ENCODE assay signal across 17 cellular contexts in genomic region chr20:36768768-36769430, GRCh38. TPM values are rescaled to one million over a fixed set of nuclear protein-coding genes. Genes with fewer than 3 reads are reported as not detected.
A peak's percentile ranks its signal among the peaks of the same experiment; 100 is the strongest.
DNase-seq lines count a peak whose midpoint lies in the region; ATAC-seq and TF ChIP-seq lines count a peak whose summit lies in the region.
"Had no signal": no experiment of that assay in that cellular context is flagged by ENCODE, and none has a peak within 500 bp of the region (broad histone marks: within the 10 kb centered on the region; RNA-seq: fewer than 3 reads in every experiment).

No MANE protein-coding gene starts in this region.

- no peak for TF ChIP-seq POLR2A in erythroblast (IDR thresholded peaks at IDR 0.05; ENCODE audit: low read length)

- H3F3A ChIP-seq in neural progenitor cell (ENCODE audit: low read depth), result peaks cover 2% of the 10 kb centered on the region

- no peak overlapping the region for H3K27ac ChIP-seq in BLaER1 treated with 17β-estradiol and CSF1 and Interleukin-3, amounts not matched to agents 10 nM and 100 nM
- peak overlapping the region; percentile 20 to 27 for H3K27ac ChIP-seq in coronary artery
- H3K27ac ChIP-seq in neural progenitor cell, result no peak overlapping the region
- H3K27ac ChIP-seq: ovary, SJSA1, stomach had no signal

- H3K4me1 ChIP-seq in BLaER1 treated with 17β-estradiol and CSF1 and Interleukin-3, amounts not matched to agents 10 nM and 100 nM, result peaks cover 11 to 32% (median 20%) of the 10 kb centered on the region in 10 experiments
- H3K4me1 ChIP-seq in neural progenitor cell, result peaks cover 6% of the 10 kb centered on the region

- peaks cover 3% of the 10 kb centered on the region for H3K27me3 Mint-ChIP-seq in neural progenitor cell (ENCODE audit: insufficient read depth, low read depth)
- H3K27me3 Mint-ChIP-seq: activated CD8-positive, alpha-beta T cell treated with anti-CD3 and anti-CD28 coated beads for 36 hours had no signal

- intact Hi-C loops in left colon (cut with DNase I, micrococcal nuclease), result no loop called here

- peaks cover 16% of the 10 kb centered on the region for H3K4me1 Mint-ChIP-seq in neural progenitor cell

- H2AFZ ChIP-seq in neural progenitor cell (replicated peaks), result no peak overlapping the region

- TF ChIP-seq CTCF in coronary artery (IDR thresholded peaks at IDR 0.05) (no peak), neural progenitor cell (IDR thresholded peaks at IDR 0.05) (no peak)

- H3K79me2 ChIP-seq in neural progenitor cell (ENCODE audit: low read depth), result peaks cover 22% of the 10 kb centered on the region

- no peak overlapping the region for H3K4me3 ChIP-seq in BLaER1 treated with 17β-estradiol and CSF1 and Interleukin-3, amounts not matched to agents 10 nM and 100 nM
- H3K4me3 ChIP-seq in coronary artery, result no peak overlapping the region
- H3K4me3 ChIP-seq in neural progenitor cell, result no peak overlapping the region
- H3K4me3 ChIP-seq: ascending aorta, ovary, SJSA1, stomach had no signal

- DNase-seq in NCI-H1048 (lab: John Stamatoyannopoulos, UW), result peak; percentile 16
- DNase-seq in coronary artery (ENCODE audit: low spot score), result no peak
- no peak for DNase-seq in neural progenitor cell (ENCODE audit: low spot score)
- DNase-seq in NCI-H2029 (lab: John Stamatoyannopoulos, UW), result no peak
- DNase-seq in erythroblast (lab: John Stamatoyannopoulos, UW), result no peak
- DNase-seq in left colon, result no peak
- DNase-seq: activated CD8-positive, alpha-beta T cell treated with anti-CD3 and anti-CD28 coated beads for 36 hours; C1 segment of cervical spinal cord; islet precursor cell; NCI-H1092 treated with DMSO at 0.1 percent for 48 hours; ovary; stomach had no signal

- no peaks in the 10 kb centered on the region for H3K9me3 ChIP-seq in BLaER1 treated with 17β-estradiol and CSF1 and Interleukin-3, amounts not matched to agents 10 nM and 100 nM (replicated peaks in 1 of 11)
- no peaks in the 10 kb centered on the region for H3K9me3 ChIP-seq in neural progenitor cell (ENCODE audit: low read depth)
- H3K9me3 ChIP-seq: ascending aorta, ovary, SJSA1, stomach had no signal

- H3K27me3 ChIP-seq in BLaER1 treated with 17β-estradiol and CSF1 and Interleukin-3, amounts not matched to agents 10 nM and 100 nM, result no peaks in the 10 kb centered on the region
- no peaks in the 10 kb centered on the region for H3K27me3 ChIP-seq in neural progenitor cell
- H3K27me3 ChIP-seq: ascending aorta, ovary, SJSA1, stomach had no signal

- H3K36me3 ChIP-seq in BLaER1 treated with 17β-estradiol and CSF1 and Interleukin-3, amounts not matched to agents 10 nM and 100 nM, result peaks cover 11 to 73% (median 52%) of the 10 kb centered on the region in 11 experiments; a peak in 20 of 22 replicates
- peaks cover 10% of the 10 kb centered on the region for H3K36me3 ChIP-seq in neural progenitor cell
- H3K36me3 ChIP-seq: ascending aorta, ovary had no signal

- H4K20me1 ChIP-seq in BLaER1 treated with 17β-estradiol and CSF1 and Interleukin-3, amounts not matched to agents 10 nM and 100 nM, result no peaks in the 10 kb centered on the region
- no peaks in the 10 kb centered on the region for H4K20me1 ChIP-seq in neural progenitor cell (ENCODE audit: low read depth)

- H3K9ac ChIP-seq in BLaER1 treated with 17β-estradiol and CSF1 and Interleukin-3, amounts not matched to agents 10 nM and 100 nM, result peak overlapping the region in 6 of 11 experiments; percentile 5 to 37 (median 24); a peak in 6 of 22 replicates
- peak overlapping the region; percentile 47 for H3K9ac ChIP-seq in neural progenitor cell

- H3K4me2 ChIP-seq in BLaER1 treated with 17β-estradiol and CSF1 and Interleukin-3, amounts not matched to agents 10 nM and 100 nM, result no peak overlapping the region
- H3K4me2 ChIP-seq in neural progenitor cell, result no peak overlapping the region

- peaks cover 5% of the 10 kb centered on the region for H3K36me3 Mint-ChIP-seq in neural progenitor cell

- no peak overlapping the region for H3K27ac Mint-ChIP-seq in neural progenitor cell
- H3K27ac Mint-ChIP-seq: activated CD8-positive, alpha-beta T cell treated with anti-CD3 and anti-CD28 coated beads for 36 hours; activated T-helper 2 cell treated with anti-CD3 and anti-CD28 coated beads, Interferon-gamma antibody, Interleukin-2, Interleukin-4, amounts not matched to agents 10 μg/mL and 5 μg/mL and 100 μg/mL, durations not matched to agents 14 hours and 24 hours and 36 hours had no signal

- H3K9me3 Mint-ChIP-seq in neural progenitor cell, result no peaks in the 10 kb centered on the region
- H3K9me3 Mint-ChIP-seq: activated CD8-positive, alpha-beta T cell treated with anti-CD3 and anti-CD28 coated beads for 36 hours; activated T-helper 2 cell treated with anti-CD3 and anti-CD28 coated beads, Interferon-gamma antibody, Interleukin-2, Interleukin-4, amounts not matched to agents 10 μg/mL and 5 μg/mL and 100 μg/mL, durations not matched to agents 14 hours and 24 hours and 36 hours had no signal

- H3K4me3 Mint-ChIP-seq in neural progenitor cell, result no peak overlapping the region
- H3K4me3 Mint-ChIP-seq: activated CD8-positive, alpha-beta T cell treated with anti-CD3 and anti-CD28 coated beads for 36 hours had no signal

- no peak for ATAC-seq in HG03095 (IDR thresholded peaks at IDR 0.05; ENCODE audit: unreplicated experiment)
- no peak for ATAC-seq in left colon
- ATAC-seq: activated CD8-positive, alpha-beta T cell treated with anti-CD3 and anti-CD28 coated beads for 36 hours had no signal

RNA-seq across cellular contexts. Expression of gene DSN1, which starts 4.7 kb away (rescaled TPM):
- total RNA-seq in neural progenitor cell (ENCODE audit: low replicate concordance) (34.4 and 48.2 TPM in 2 replicates), left colon (1 to 10 TPM; 6.3 to 6.8 TPM)

RNA-seq across cellular contexts. Expression of gene NDRG3, which starts 23.0 kb away (rescaled TPM):
- total RNA-seq in neural progenitor cell (ENCODE audit: low replicate concordance), result 23.8 and 25.3 TPM in 2 replicates
- 10 to 100 TPM; 29.1 to 32.7 TPM for total RNA-seq in left colon

Comparison
In these comparisons a context has a peak if more than half of its experiments do, and no peak if none do; other contexts are left out.
1. H3K27ac ChIP-seq: peak in coronary artery (2 of 2); none in BLaER1 treated with 17β-estradiol and CSF1 and Interleukin-3, amounts not matched to agents 10 nM and 100 nM (0 of 11) and neural progenitor cell (single experiment).